8 cellular contexts compared by ENCODE assay signal in the genomic region with DNA sequence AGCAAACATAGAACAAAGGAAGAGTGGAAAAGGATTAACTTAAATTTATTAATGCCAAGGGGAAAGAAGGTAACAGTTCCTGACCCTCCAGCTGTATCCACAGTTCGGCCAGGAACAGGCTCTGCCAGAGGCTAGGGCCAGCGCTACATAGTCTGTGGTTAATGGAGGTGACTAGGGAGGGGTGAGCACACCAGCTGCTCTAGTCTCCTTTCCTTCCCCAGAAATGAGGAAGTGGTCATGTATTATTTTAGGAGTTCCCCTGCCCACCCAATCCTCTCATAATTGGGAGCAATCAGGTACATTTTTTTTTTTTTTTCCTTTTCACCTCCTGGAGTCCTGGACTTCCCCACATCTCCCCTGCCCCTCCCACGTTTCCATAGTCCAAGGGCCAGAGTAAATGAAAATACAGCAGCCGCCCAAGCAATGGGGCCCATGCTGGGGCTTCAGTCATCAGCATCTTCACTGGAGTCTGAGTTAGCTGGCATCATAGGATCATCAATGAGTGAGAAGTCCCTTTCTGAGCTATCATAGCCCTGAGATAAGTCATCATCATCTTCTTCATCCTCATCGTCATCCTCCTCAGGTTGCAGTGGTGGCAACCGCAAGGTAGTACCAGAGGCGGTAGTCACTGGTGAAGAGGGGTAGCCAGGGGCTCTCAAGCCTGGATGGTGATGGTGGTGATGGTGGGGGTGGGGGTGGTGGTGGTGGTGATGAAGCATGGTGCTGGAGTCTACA. TPM values are rescaled to one million over a fixed set of nuclear protein-coding genes. Genes with fewer than 3 reads are reported as not detected.
DNase-seq lines count a peak whose midpoint lies in the region; ATAC-seq, FAIRE-seq and TF ChIP-seq lines count a peak whose summit lies in the region.

No MANE protein-coding gene starts in this region.

- H3K4me2 ChIP-seq in HepG2 (ENCODE audit: low read depth, low read length) = no peak overlapping the region

- no peak overlapping the region for H3K9ac ChIP-seq in HepG2 (ENCODE audit: insufficient read depth, low read depth, low read length)

- peaks cover 4% of the 10 kb centered on the region for H3K36me3 Mint-ChIP-seq in type B pancreatic cell

- no peak for TF ChIP-seq CTCF in HepG2 (CRISPR knock-in tag; IDR thresholded peaks at IDR 0.05)
- no peak for TF ChIP-seq CTCF in right lobe of liver (IDR thresholded peaks at IDR 0.05)
- TF ChIP-seq CTCF in type B pancreatic cell (conservative IDR thresholded peaks at IDR 0.05) = no peak

- intact Hi-C loops in HepG2 (cut with micrococcal nuclease; ENCODE audit: unreplicated experiment) (loop anchor here (2.0 to 10.0 kb wide), 2 partner anchors 51 to 169 kb away; no protein-coding TSS in a partner anchor), right lobe of liver (cut with DNase I) (no loop called here)

- H3K27ac ChIP-seq in HepG2 (ENCODE audit: extremely low read length, insufficient read depth, low read length) (peak overlapping the region; percentile 92), right lobe of liver (no peak overlapping the region)

- no TSS peak for BruUV-seq in HepG2 (replicated peaks; lab: Mats Ljungman, UMichigan)

- no peaks in the 10 kb centered on the region for H3K9me3 Mint-ChIP-seq in type B pancreatic cell

- peaks cover 21% of the 10 kb centered on the region for H3K4me1 Mint-ChIP-seq in type B pancreatic cell (ENCODE audit: unreplicated experiment)

- 84% methylated on average over 7 of the region's 7 CpGs for WGBS in HepG2 (ENCODE audit: low lambda C conversion rate)
- 79% methylated on average over 6 of the region's 7 CpGs for WGBS in right lobe of liver (ENCODE audit: insufficient coverage, low coverage, low lambda C conversion rate, missing lambda C conversion rate)

- POLR2A ChIA-PET in HepG2 (lab: Yijun Ruan, JAX) = no interaction called here

- CTCF ChIA-PET in HepG2 (lab: Yijun Ruan, JAX; ENCODE audit: low intra/inter-chr PET ratio, low total read pairs) = no interaction called here

- TF ChIP-seq RAD21 in HepG2 (CRISPR knock-in tag; IDR thresholded peaks at IDR 0.05) = no peak

- H3K9me3 ChIP-seq in HepG2 (ENCODE audit: low read length) = no peaks in the 10 kb centered on the region
- H3K9me3 ChIP-seq in right lobe of liver = no peaks in the 10 kb centered on the region

- H3K36me3 ChIP-seq in HepG2 (replicated peaks in 1 of 2; ENCODE audit: control insufficient read depth in 1 of 2, insufficient read depth in 2 of 2, low read length in 2 of 2) = peaks cover 10 to 33% of the 10 kb centered on the region in 2 experiments
- peaks cover 0 to 25% (median 8%) of the 10 kb centered on the region in 4 donors for H3K36me3 ChIP-seq in right lobe of liver

- in situ Hi-C loops in HepG2 (cut with HindIII; ENCODE audit: extremely low pct_ligation_motif_present, low pct_unique_long_range_greater_than_20kb) = no loop called here

- H3K4me3 ChIP-seq in HepG2 (replicated peaks in 1 of 3; ENCODE audit: insufficient read depth in 1 of 3, low read depth in 2 of 3, low read length in 3 of 3) (no peak overlapping the region), right lobe of liver (no peak overlapping the region)

- no peak for TF ChIP-seq POLR2A in HepG2 (IDR thresholded peaks at IDR 0.05; ENCODE audit: insufficient read depth in 1 of 2, low read depth in 2 of 2, low read length in 2 of 2)
- TF ChIP-seq POLR2A in right lobe of liver (IDR thresholded peaks at IDR 0.05) = no peak

- no peaks in the 10 kb centered on the region for H3K27me3 Mint-ChIP-seq in type B pancreatic cell

- no peaks in the 10 kb centered on the region; the same call in 1 of the 2 replicates for H4K20me1 ChIP-seq in HepG2 (ENCODE audit: insufficient read depth, low read length)

- H3K27ac Mint-ChIP-seq in type B pancreatic cell = peak overlapping the region; percentile 100

- no peak for TF ChIP-seq EP300 in HepG2 (IDR thresholded peaks at IDR 0.05; ENCODE audit: low read depth in 2 of 2, low read length in 2 of 2)
- no peak for TF ChIP-seq EP300 in HepG2 (CRISPR knock-in tag; IDR thresholded peaks at IDR 0.05; ENCODE audit: borderline replicate concordance)

- no peak for DNase-seq in HepG2 (ENCODE audit: low spot score)
- no peak for DNase-seq in right lobe of liver
- DNase-seq in RPMI8226 = peak; percentile 58
- DNase-seq in germinal center (ENCODE audit: low spot score) = peak; percentile 70
- DNase-seq in type B pancreatic cell (ENCODE audit: extremely low spot score, unreplicated experiment) = no peak
- no peak for DNase-seq in stimulated activated CD4-positive, alpha-beta T cell treated with anti-CD3 and anti-CD28 coated beads, Interleukin-4, amount 100 ng/mL, for 24 hours
- DNase-seq in DMS114 treated with DMSO at 0.1 percent for 48 hours (lab: John Stamatoyannopoulos, UW; ENCODE audit: unreplicated experiment) = no peak

- no peak for FAIRE-seq in HepG2 (lab: Jason Lieb, UNC)

- H3K27me3 ChIP-seq in HepG2 (ENCODE audit: control insufficient read depth in 1 of 2, insufficient read depth in 2 of 2, low read length in 2 of 2) (no peaks in the 10 kb centered on the region; a peak in 1 of 5 replicates), right lobe of liver (no peaks in the 10 kb centered on the region)

- no peak overlapping the region for H2AFZ ChIP-seq in HepG2 (ENCODE audit: low read length)

- peak overlapping the region; percentile 98 for H3K4me3 Mint-ChIP-seq in type B pancreatic cell

- peaks cover 35% of the 10 kb centered on the region for H3K79me2 ChIP-seq in HepG2 (ENCODE audit: insufficient read depth, low read length)

- peaks cover 36% of the 10 kb centered on the region for H3K4me1 ChIP-seq in HepG2 (ENCODE audit: insufficient read depth, low read length)
- H3K4me1 ChIP-seq in right lobe of liver = peaks cover 0 to 16% (median 4%) of the 10 kb centered on the region in 4 donors

- ATAC-seq in HepG2 = peak; percentile 11; the same call in 2 of the 3 replicates
- no peak for ATAC-seq in right lobe of liver
- no peak for ATAC-seq in GM21526 (IDR thresholded peaks at IDR 0.05; ENCODE audit: low FRiP score, unreplicated experiment)

TF ChIP-seq in HepG2, 621 proteins besides CTCF, POLR2A, EP300 and RAD21:
- TF ChIP-seq MBD4 (IDR thresholded peaks at IDR 0.05; ENCODE audit: borderline replicate concordance, low read length) = 0 out of 2 replicates have a peak, but pooled peaks have one; percentile 28
- TF ChIP-seq SP1 (IDR thresholded peaks at IDR 0.05) = no peak
- TF ChIP-seq SP1 (CRISPR knock-in tag; IDR thresholded peaks at IDR 0.05) = no peak
- 0 out of 2 replicates have a peak, but pooled peaks have one; percentile 27 for TF ChIP-seq POLR2AphosphoS5 (IDR thresholded peaks at IDR 0.05; ENCODE audit: low read depth, low read length)

RNA-seq across cellular contexts. Expression of gene SUPT16H, which starts 1.5 kb away (rescaled TPM):
- 230 and 340 TPM in 2 replicates for total RNA-seq in HepG2 (2016; rRNA removed; fragmentation: Illumina TruSeq; extraction: Trizol)
- total RNA-seq in HepG2 (2016; cell fraction: cytosol; rRNA removed; fragmentation: Illumina TruSeq; extraction: Trizol; ENCODE audit: low read depth) = 21.3 and 25.1 TPM in 2 replicates
- total RNA-seq in HepG2 (2016; cell fraction: insoluble cytoplasmic fraction; rRNA removed; fragmentation: Illumina TruSeq; extraction: Trizol) = 232 and 336 TPM in 2 replicates
- 44.0 and 46.3 TPM in 2 replicates for total RNA-seq in HepG2 (2016; cell fraction: membrane; rRNA removed; fragmentation: Illumina TruSeq; extraction: Trizol)
- total RNA-seq in HepG2 (2016; cell fraction: nucleus; rRNA removed; fragmentation: Illumina TruSeq; extraction: Trizol) = 152 and 166 TPM in 2 replicates
- polyA plus RNA-seq in HepG2 (2011; rRNA removed) = 68.0 and 77.5 TPM in 2 replicates
- 51.6 and 70.5 TPM in 2 replicates for polyA plus RNA-seq in HepG2 (2011; cell fraction: cytosol; rRNA removed)
- 46.1 and 56.7 TPM in 2 replicates for polyA plus RNA-seq in HepG2 (2011; cell fraction: nucleus; rRNA removed)
- 78.2 and 103 TPM in 2 replicates for polyA plus RNA-seq in HepG2 (2012)
- 9.6 and 9.7 TPM in 2 replicates for polyA plus RNA-seq in HepG2 (2016; cell fraction: cytosol; fragmentation: Illumina TruSeq; extraction: Trizol; ENCODE audit: low read depth)
- polyA plus RNA-seq in HepG2 (2016; cell fraction: insoluble cytoplasmic fraction; fragmentation: Illumina TruSeq; extraction: Trizol; ENCODE audit: low read depth) = 275 and 282 TPM in 2 replicates
- 21.9 and 25.5 TPM in 2 replicates for polyA plus RNA-seq in HepG2 (2016; cell fraction: membrane; fragmentation: Illumina TruSeq; extraction: Trizol; ENCODE audit: low read depth)
- polyA plus RNA-seq in HepG2 (2016; cell fraction: nucleus; fragmentation: Illumina TruSeq; extraction: Trizol; ENCODE audit: insufficient read depth, low read depth) = 166 TPM in 2 replicates
- polyA minus RNA-seq in HepG2 (2011; rRNA and poly(A)+ RNA removed; ENCODE audit: low replicate concordance) = 94.8 and 138 TPM in 2 replicates
- polyA minus RNA-seq in HepG2 (2011; cell fraction: cytosol; rRNA and poly(A)+ RNA removed) = 56.2 and 58.5 TPM in 2 replicates
- polyA minus RNA-seq in HepG2 (2011; cell fraction: nucleus; rRNA and poly(A)+ RNA removed) = 102 and 106 TPM in 2 replicates
- 10 to 100 TPM; 13.0 to 28.8 (median 19.5) TPM for total RNA-seq in right lobe of liver
- total RNA-seq in type B pancreatic cell (ENCODE audit: low replicate concordance) = 74.2 and 122 TPM in 2 replicates

Comparison
In these comparisons a context has a peak if more than half of its experiments do, and no peak if none do; other contexts are left out.
1. DNase-seq: peak in RPMI8226 (single experiment) and germinal center (single experiment); none in HepG2 (single experiment), right lobe of liver (0 of 3), type B pancreatic cell (single experiment), stimulated activated CD4-positive, alpha-beta T cell treated with anti-CD3 and anti-CD28 coated beads, Interleukin-4, amount 100 ng/mL, for 24 hours (single experiment) and DMS114 treated with DMSO at 0.1 percent for 48 hours (single experiment).